ENCODE assay signal across 26 cellular contexts in genomic region chr1:100512803-100513352, GRCh38. TPM values are rescaled to one million over a fixed set of nuclear protein-coding genes. Genes with fewer than 3 reads are reported as not detected.
"Had no signal": no experiment of that assay in that cellular context is flagged by ENCODE, and none has a peak within 500 bp of the region (broad histone marks: within the 10 kb centered on the region; RNA-seq: fewer than 3 reads in every experiment).

No MANE protein-coding gene starts in this region.

- H3K4me3 Mint-ChIP-seq: activated B cell treated with CpG ODN at 0.5 μM for 24 hours; activated CD4-positive, alpha-beta memory T cell treated with anti-CD3 and anti-CD28 coated beads, Interleukin-2, amount 10 ng/mL, durations not matched to agents 7 days and 5 days; brain; T-cell had no signal

- H3K36me3 Mint-ChIP-seq: brain had no signal

- ATAC-seq: Panc1, Right ventricle myocardium inferior, T-cell had no signal

- H3K9me3 Mint-ChIP-seq: activated B cell treated with CpG ODN at 0.5 μM for 24 hours; activated CD4-positive, alpha-beta memory T cell treated with anti-CD3 and anti-CD28 coated beads, Interleukin-2, amount 10 ng/mL, durations not matched to agents 7 days and 5 days; brain; T-cell had no signal

- DNase-seq: activated B cell treated with CpG ODN at 0.5 μM for 24 hours; activated CD4-positive, alpha-beta memory T cell treated with anti-CD3 and anti-CD28 coated beads, Interleukin-2, amount 10 ng/mL, durations not matched to agents 7 days and 5 days; activated CD4-positive, alpha-beta T cell treated with anti-CD3 and anti-CD28 coated beads, Interleukin-2, amount 50 U/mL, for 1 hour; activated CD8-positive, alpha-beta memory T cell treated with anti-CD3 and anti-CD28 coated beads, Interleukin-2, amount 50 U/mL, for 48 hours; activated naive CD4-positive, alpha-beta T cell treated with anti-CD3 and anti-CD28 coated beads, Interleukin-2, amount 50 U/mL, for 16 hours; activated T-cell treated with anti-CD3 and anti-CD28 coated beads, Interleukin-2, amount 50 U/mL, for 48 hours; amniotic stem cell; NCI-H1092; NCI-H1417 treated with DMSO at 0.1 percent for 48 hours; NCI-H1694 treated with DMSO at 0.1 percent for 48 hours; NCI-H2029 treated with DMSO at 0.1 percent for 48 hours; NCI-H345; NCI-H510A; NCI-H69; NK-92 treated with Interleukin-12 subunit alpha and Interleukin-12 subunit beta, amount 100 ng/mL, for 24 hours; OCI-M1; RPMI8226; T-cell; T1000 had no signal

- FAIRE-seq: astrocyte, colon, TTC549 had no signal

- H3K27ac Mint-ChIP-seq: activated B cell treated with CpG ODN at 0.5 μM for 24 hours; activated CD4-positive, alpha-beta memory T cell treated with anti-CD3 and anti-CD28 coated beads, Interleukin-2, amount 10 ng/mL, durations not matched to agents 7 days and 5 days; brain; T-cell had no signal

- H3K27me3 Mint-ChIP-seq: activated B cell treated with CpG ODN at 0.5 μM for 24 hours; activated CD4-positive, alpha-beta memory T cell treated with anti-CD3 and anti-CD28 coated beads, Interleukin-2, amount 10 ng/mL, durations not matched to agents 7 days and 5 days; T-cell had no signal

- H3K4me1 Mint-ChIP-seq: activated B cell treated with CpG ODN at 0.5 μM for 24 hours had no signal

RNA-seq across cellular contexts. Expression of gene GPR88, which starts 25.1 kb away (rescaled TPM):
- total RNA-seq: activated B cell treated with CpG ODN at 0.5 μM for 24 hours; activated CD4-positive, alpha-beta memory T cell treated with anti-CD3 and anti-CD28 coated beads, Interleukin-2, amount 10 ng/mL, durations not matched to agents 7 days and 5 days; astrocyte; MCF 10A; Right ventricle myocardium inferior had no signal
